In genomic region chr1:86914998-86915736, GRCh38 we compare ENCODE assay signal across 8 cellular contexts. TPM values are rescaled to one million over a fixed set of nuclear protein-coding genes. Genes with fewer than 3 reads are reported as not detected.
DNase-seq lines count a peak whose midpoint lies in the region; FAIRE-seq and TF ChIP-seq lines count a peak whose summit lies in the region.

No MANE protein-coding gene starts in this region.

- H3K9me3 ChIP-seq in neuron (ENCODE audit: low read length): peaks cover under 1% of the 10 kb centered on the region
- H3K9me3 ChIP-seq in subcutaneous abdominal adipose tissue (ENCODE audit: control insufficient read depth in 5 of 5, low read length in 5 of 5): no peaks in the 10 kb centered on the region

- TF ChIP-seq CTCF in AG10803 (conservative IDR thresholded peaks at IDR 0.05; ENCODE audit: low read length) (no peak), fibroblast of villous mesenchyme (IDR thresholded peaks at IDR 0.05; ENCODE audit: insufficient read depth, low read depth, low read length) (no peak)

- peak; percentile 93 for FAIRE-seq in GM19239 (lab: Jason Lieb, UNC)

- H3K27me3 ChIP-seq in neuron (ENCODE audit: insufficient read depth, low read length): no peaks in the 10 kb centered on the region
- no peaks in the 10 kb centered on the region for H3K27me3 ChIP-seq in subcutaneous abdominal adipose tissue (ENCODE audit: control insufficient read depth in 5 of 5, insufficient read depth in 4 of 5, low read length in 5 of 5)

- peak overlapping the region; percentile 83 to 89 (median 85) for H3K9ac ChIP-seq in subcutaneous abdominal adipose tissue (ENCODE audit: low read length in 5 of 5)

- H3K36me3 ChIP-seq in neuron (ENCODE audit: insufficient read depth, low read length) (peaks cover under 1% of the 10 kb centered on the region), subcutaneous abdominal adipose tissue (ENCODE audit: control insufficient read depth in 5 of 5, insufficient read depth in 5 of 5, low read length in 5 of 5) (peaks cover 0 to 2% (median under 1%) of the 10 kb centered on the region in 5 donors)

- H3K4me3 ChIP-seq in AG10803 (ENCODE audit: low read length): peak overlapping the region; percentile 86
- H3K4me3 ChIP-seq in fibroblast of villous mesenchyme (ENCODE audit: low read depth, low read length): peak overlapping the region; percentile 92
- peak overlapping the region; percentile 84 for H3K4me3 ChIP-seq in neuron (ENCODE audit: low read length)
- H3K4me3 ChIP-seq in subcutaneous abdominal adipose tissue (ENCODE audit: low read depth in 1 of 5, low read length in 5 of 5): peak overlapping the region; percentile 83 to 95 (median 92)

- H3K4me1 ChIP-seq in neuron (ENCODE audit: insufficient read depth, low read length) (peaks cover 17% of the 10 kb centered on the region), subcutaneous abdominal adipose tissue (ENCODE audit: control insufficient read depth in 5 of 5, insufficient read depth in 5 of 5, low read length in 5 of 5) (peaks cover 8 to 32% (median 29%) of the 10 kb centered on the region in 5 donors)

- peak overlapping the region; percentile 70 for H3K27ac ChIP-seq in subcutaneous abdominal adipose tissue (ENCODE audit: low read depth, low read length)

- DNase-seq in AG10803 (ENCODE audit: low read depth) (peak; percentile 51), GM19239 (ENCODE audit: insufficient read length, low spot score) (no peak), HS-5 (ENCODE audit: low read depth) (peak; percentile 37), OCI-M1 (lab: John Stamatoyannopoulos, UW) (peak; percentile 79), fibroblast of villous mesenchyme (ENCODE audit: low read depth) (peak; percentile 57)
- peak; percentile 12 to 19 for DNase-seq in activated T-helper 1 cell treated with anti-CD3 and anti-CD28 coated beads, Interleukin-2, amount 50 U/mL, for 16 hours (ENCODE audit: low read depth in 1 of 2, low spot score in 1 of 2)

- peak overlapping the region; percentile 51 for H2AFZ ChIP-seq in neuron (ENCODE audit: low read depth, low read length)

RNA-seq across cellular contexts. Expression of gene HS2ST1, which starts 0.7 kb away (rescaled TPM):
- 18.4 and 18.6 TPM in 2 replicates for total RNA-seq in fibroblast of villous mesenchyme

RNA-seq across cellular contexts. Expression of gene SELENOF, which starts 1.2 kb away (rescaled TPM):
- total RNA-seq in fibroblast of villous mesenchyme: 168 and 275 TPM in 2 replicates
